ENCODE assay signal across 9 cellular contexts in genomic region chr17:39738568-39738901, GRCh38. TPM values are rescaled to one million over a fixed set of nuclear protein-coding genes. Genes with fewer than 3 reads are reported as not detected.
DNase-seq lines count a peak whose midpoint lies in the region; ATAC-seq and FAIRE-seq lines count a peak whose summit lies in the region.
"Had no signal": no experiment of that assay in that cellular context is flagged by ENCODE, and none has a peak within 500 bp of the region (broad histone marks: within the 10 kb centered on the region; RNA-seq: fewer than 3 reads in every experiment).

No MANE protein-coding gene starts in this region.

- peak overlapping the region; percentile 63 for H3K4me3 ChIP-seq in iPS-11a (ENCODE audit: low read depth, low read length)
- no peak overlapping the region for H3K4me3 ChIP-seq in MG63

- ATAC-seq in GM21529 (IDR thresholded peaks at IDR 0.05; ENCODE audit: unreplicated experiment) = no peak

- no peaks in the 10 kb centered on the region for H3K36me3 ChIP-seq in MG63

- FAIRE-seq in urothelium cell line (lab: Jason Lieb, UNC) = no peak

- no peaks in the 10 kb centered on the region for H3K9me3 ChIP-seq in MG63

- DNase-seq in DMS79 (lab: John Stamatoyannopoulos, UW) (peak; percentile 49), NCI-H526 (lab: John Stamatoyannopoulos, UW) (peak; percentile 41 to 59), urothelium cell line (ENCODE audit: low spot score) (no peak), MG63 (no peak)
- peak; percentile 14 for DNase-seq in activated effector memory CD4-positive, alpha-beta T cell treated with Interleukin-2 at 50 U/mL for 16 hours
- peak; percentile 53 for DNase-seq in stimulated activated CD4-positive, alpha-beta T cell treated with anti-CD3 and anti-CD28 coated beads, Interleukin-4, amount 100 ng/mL, for 1 hour

- no peaks in the 10 kb centered on the region for H3K27me3 ChIP-seq in MG63

RNA-seq across cellular contexts. Expression of gene GRB7, which starts 0.8 kb away (rescaled TPM):
- not detected in 2 replicates for total RNA-seq in MG63 (2014; rRNA removed; shearing (Covaris generic); ENCODE audit: low replicate concordance)
- total RNA-seq: dermis microvascular lymphatic vessel endothelial cell had no signal

RNA-seq across cellular contexts. Expression of gene MIEN1, which starts 8.2 kb away (rescaled TPM):
- total RNA-seq in MG63 (2014; rRNA removed; shearing (Covaris generic); ENCODE audit: low replicate concordance) = 53.8 and 75.4 TPM in 2 replicates

RNA-seq across cellular contexts. Expression of gene ERBB2, which starts 38.7 kb away (rescaled TPM):
- 19.8 and 30.8 TPM in 2 replicates for total RNA-seq in MG63 (2014; rRNA removed; shearing (Covaris generic); ENCODE audit: low replicate concordance)

RNA-seq across cellular contexts. Expression of gene PGAP3, which starts 50.7 kb away (rescaled TPM):
- total RNA-seq in MG63 (2014; rRNA removed; shearing (Covaris generic); ENCODE audit: low replicate concordance) = 9.5 and 29.2 TPM in 2 replicates

Comparison
In these comparisons a context has a peak if more than half of its experiments do, and no peak if none do; other contexts are left out.
1. DNase-seq: peak in DMS79 (single experiment), NCI-H526 (2 of 2), activated effector memory CD4-positive, alpha-beta T cell treated with Interleukin-2 at 50 U/mL for 16 hours (single experiment) and stimulated activated CD4-positive, alpha-beta T cell treated with anti-CD3 and anti-CD28 coated beads, Interleukin-4, amount 100 ng/mL, for 1 hour (single experiment); none in urothelium cell line (single experiment) and MG63 (single experiment).